In the genomic region with DNA sequence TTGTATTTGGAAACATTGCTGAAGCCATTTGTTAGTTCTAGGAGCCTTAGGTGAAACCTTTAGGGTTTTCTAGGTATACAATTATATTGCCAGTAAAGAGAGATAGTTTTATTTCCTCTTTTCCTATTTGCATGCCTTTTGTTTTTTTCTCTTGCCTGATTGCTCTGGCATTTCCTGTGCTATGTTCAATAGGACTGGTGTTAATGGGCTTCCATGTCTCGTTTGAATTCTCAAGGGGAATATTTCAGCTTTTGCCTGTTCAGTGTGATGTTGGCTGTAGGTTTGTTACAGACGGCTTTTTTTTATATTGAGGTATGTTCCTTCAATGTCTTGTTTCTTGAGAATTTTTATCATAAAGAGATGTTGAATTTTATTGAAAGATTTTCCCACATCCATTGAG, we compare ENCODE assay signal across 16 cellular contexts.
A peak's percentile ranks its signal among the peaks of the same experiment; 100 is the strongest.
DNase-seq lines count a peak whose midpoint lies in the region; ATAC-seq and TF ChIP-seq lines count a peak whose summit lies in the region.
"Had no signal": no experiment of that assay in that cellular context is flagged by ENCODE, and none has a peak within 500 bp of the region (broad histone marks: within the 10 kb centered on the region; RNA-seq: fewer than 3 reads in every experiment).

No MANE protein-coding gene starts in this region.

- H3K18ac ChIP-seq in mesenchymal stem cell (ENCODE audit: low read depth in 1 of 2, low read length in 2 of 2): no peak overlapping the region

- TF ChIP-seq POLR2A in testis (IDR thresholded peaks at IDR 0.05): no peak

- H3K4me1 ChIP-seq in A673 (ENCODE audit: insufficient read depth, low read length, poor library complexity, severe bottlenecking) (peaks cover 24% of the 10 kb centered on the region), HUES48 (ENCODE audit: control insufficient read depth, insufficient read depth, low read length) (peaks cover 27% of the 10 kb centered on the region), iPS DF 6.9 (ENCODE audit: control insufficient read depth, insufficient read depth, low read length) (no peaks in the 10 kb centered on the region; the same call in 1 of the 2 replicates), testis (no peaks in the 10 kb centered on the region), mesenchymal stem cell (ENCODE audit: control insufficient read depth, insufficient read depth, low read depth, low read length) (no peaks in the 10 kb centered on the region)
- H3K4me1 ChIP-seq: A549 had no signal

- no peak overlapping the region for H4K91ac ChIP-seq in mesenchymal stem cell (ENCODE audit: low read length)

- H4K8ac ChIP-seq in mesenchymal stem cell (ENCODE audit: low read length): no peak overlapping the region

- H2BK12ac ChIP-seq in mesenchymal stem cell (ENCODE audit: low read length in 2 of 2): no peak overlapping the region

- H3K9me3 ChIP-seq in A673 (ENCODE audit: low read depth, low read length, poor library complexity, severe bottlenecking) (peaks cover 5% of the 10 kb centered on the region), HUES48 (ENCODE audit: control insufficient read depth, insufficient read depth, low read length) (no peaks in the 10 kb centered on the region), iPS DF 6.9 (ENCODE audit: control insufficient read depth, insufficient read depth, low read length) (no peaks in the 10 kb centered on the region), testis (no peaks in the 10 kb centered on the region), mesenchymal stem cell (ENCODE audit: control insufficient read depth, low read length) (peaks cover 4% of the 10 kb centered on the region)
- H3K9me3 ChIP-seq: A549; BLaER1 treated with 17β-estradiol and CSF1 and Interleukin-3, amounts not matched to agents 10 nM and 100 nM had no signal

- H3K36me3 ChIP-seq in A673 (ENCODE audit: insufficient read depth, low read length, poor library complexity, severe bottlenecking) (no peaks in the 10 kb centered on the region), HUES48 (ENCODE audit: control insufficient read depth, insufficient read depth, low read length) (no peaks in the 10 kb centered on the region), iPS DF 6.9 (ENCODE audit: control insufficient read depth, insufficient read depth, low read length) (no peaks in the 10 kb centered on the region), testis (ENCODE audit: low read depth, missing control alignments) (no peaks in the 10 kb centered on the region), mesenchymal stem cell (ENCODE audit: control insufficient read depth in 1 of 2, insufficient read depth in 2 of 2, low read depth in 1 of 2, low read length in 2 of 2) (no peaks in the 10 kb centered on the region)
- H3K36me3 ChIP-seq: BLaER1 treated with 17β-estradiol and CSF1 and Interleukin-3, amounts not matched to agents 10 nM and 100 nM had no signal

- WGBS in iPS DF 6.9 (ENCODE audit: insufficient coverage, insufficient read length): no CpG with 5 or more reads among the region's 2 CpGs
- whole genome bisulfite sequencing in testis, 2 donors: 54 to 60% methylated on average over 2 of the region's 2 CpGs
- 6% methylated on average over 2 of the region's 2 CpGs for WGBS in mesenchymal stem cell

- no peak overlapping the region for H3K4me2 ChIP-seq in mesenchymal stem cell (ENCODE audit: low read length, poor library complexity, severe bottlenecking)
- H3K4me2 ChIP-seq: A549 had no signal

- H2AK5ac ChIP-seq in mesenchymal stem cell (ENCODE audit: low read length, severe bottlenecking): no peak overlapping the region

- DNase-seq in A673 (ENCODE audit: low spot score) (peak; percentile 71), NCI-H69 (lab: John Stamatoyannopoulos, UW) (peak; percentile 100), iPS DF 6.9 (ENCODE audit: low read depth, low spot score) (peak; percentile 5), NCI-H82 (lab: John Stamatoyannopoulos, UW) (no peak), testis (no peak), mesenchymal stem cell (no peak)
- DNase-seq in activated naive CD4-positive, alpha-beta T cell treated with anti-CD3 and anti-CD28 coated beads, Interleukin-2, amount 50 U/mL, for 72 hours (ENCODE audit: low spot score in 2 of 2): no peak
- DNase-seq: Calu3; CD8-positive, alpha-beta T cell; DMS79 treated with DMSO at 0.1 percent for 48 hours; HCEC 1CT had no signal

- no peaks in the 10 kb centered on the region for H3K79me1 ChIP-seq in mesenchymal stem cell (replicated peaks; ENCODE audit: low read length, poor library complexity, severe bottlenecking)

- TF ChIP-seq CTCF in A673 (conservative IDR thresholded peaks at IDR 0.05; ENCODE audit: low read depth, low read length): no peak
- TF ChIP-seq CTCF in testis (IDR thresholded peaks at IDR 0.05): no peak

- H3K36me3 Mint-ChIP-seq in activated naive CD4-positive, alpha-beta T cell treated with anti-CD3 and anti-CD28 coated beads, Interleukin-2, amount 50 U/mL, for 72 hours: no peaks in the 10 kb centered on the region
- H3K36me3 Mint-ChIP-seq: CD8-positive, alpha-beta T cell had no signal

- H2BK15ac ChIP-seq in mesenchymal stem cell (ENCODE audit: low read depth, poor library complexity, severe bottlenecking): no peak overlapping the region

- H2BK120ac ChIP-seq in mesenchymal stem cell (ENCODE audit: low read depth, low read length): no peak overlapping the region

- POLR2A ChIA-PET in A673 (lab: Charles Lee; ENCODE audit: low non-redundant PET): no interaction called here

- H3K27ac ChIP-seq in A673 (ENCODE audit: low read depth, low read length, poor library complexity, severe bottlenecking): peak overlapping the region; percentile 13
- peak overlapping the region; percentile 22 for H3K27ac ChIP-seq in HUES48 (ENCODE audit: low read depth, low read length)
- no peak overlapping the region for H3K27ac ChIP-seq in iPS DF 6.9 (ENCODE audit: low read length)
- H3K27ac ChIP-seq in testis: no peak overlapping the region
- no peak overlapping the region for H3K27ac ChIP-seq in mesenchymal stem cell (ENCODE audit: low read length, poor library complexity, severe bottlenecking)
- H3K27ac ChIP-seq: 22Rv1; A549; BLaER1 treated with 17β-estradiol and CSF1 and Interleukin-3, amounts not matched to agents 10 nM and 100 nM had no signal

- H3K9me3 Mint-ChIP-seq in activated naive CD4-positive, alpha-beta T cell treated with anti-CD3 and anti-CD28 coated beads, Interleukin-2, amount 50 U/mL, for 72 hours: peaks cover 20% of the 10 kb centered on the region in 2 donors

- no peak overlapping the region for H2BK5ac ChIP-seq in mesenchymal stem cell (ENCODE audit: low read depth, low read length, poor library complexity, severe bottlenecking)

- CTCF ChIA-PET in A673 (lab: Charles Lee): no interaction called here

- H3K9ac ChIP-seq in HUES48 (ENCODE audit: low read depth, low read length): no peak overlapping the region
- H3K9ac ChIP-seq in mesenchymal stem cell (ENCODE audit: low read length): no peak overlapping the region
- H3K9ac ChIP-seq: BLaER1 treated with 17β-estradiol and CSF1 and Interleukin-3, amounts not matched to agents 10 nM and 100 nM had no signal

- H3K23ac ChIP-seq in mesenchymal stem cell (ENCODE audit: low read length in 2 of 2): no peak overlapping the region

- no peak for ATAC-seq in activated naive CD4-positive, alpha-beta T cell treated with anti-CD3 and anti-CD28 coated beads, Interleukin-2, amount 50 U/mL, for 72 hours
- ATAC-seq: A549; CD8-positive, alpha-beta T cell; GM12878 had no signal

- no peak overlapping the region for H3K27ac Mint-ChIP-seq in activated naive CD4-positive, alpha-beta T cell treated with anti-CD3 and anti-CD28 coated beads, Interleukin-2, amount 50 U/mL, for 72 hours
- H3K27ac Mint-ChIP-seq: CD8-positive, alpha-beta T cell had no signal

- no peak overlapping the region for H2AFZ ChIP-seq in mesenchymal stem cell (ENCODE audit: low read depth, low read length)

- BruUV-seq in A673 (replicated peaks; lab: Mats Ljungman, UMichigan): no TSS peak

- intact Hi-C loops in A673 (cut with micrococcal nuclease; ENCODE audit: unreplicated experiment): no loop called here
- intact Hi-C loops in testis (cut with DNase I; ENCODE audit: low total_unique reads): no loop called here

- H3K4me3 ChIP-seq in A673 (ENCODE audit: low read depth, low read length, poor library complexity, severe bottlenecking) (no peak overlapping the region), HUES48 (ENCODE audit: low read depth, low read length) (0 out of 2 replicates have a peak overlapping the region, but pooled peaks have one; percentile 16), iPS DF 6.9 (ENCODE audit: low read length) (no peak overlapping the region), testis (no peak overlapping the region), mesenchymal stem cell (ENCODE audit: insufficient read depth in 1 of 2, low read depth in 1 of 2, low read length in 2 of 2) (no peak overlapping the region)
- H3K4me3 ChIP-seq: A549; BLaER1 treated with 17β-estradiol and CSF1 and Interleukin-3, amounts not matched to agents 10 nM and 100 nM; GM12878 had no signal

- no peak overlapping the region for H3K4ac ChIP-seq in mesenchymal stem cell (ENCODE audit: low read depth in 1 of 2, low read length in 2 of 2)

- no peaks in the 10 kb centered on the region for H3K27me3 ChIP-seq in A673 (replicated peaks; ENCODE audit: insufficient read depth, low read depth, low read length, poor library complexity)
- no peaks in the 10 kb centered on the region for H3K27me3 ChIP-seq in HUES48 (ENCODE audit: control insufficient read depth, insufficient read depth, low read length)
- no peaks in the 10 kb centered on the region for H3K27me3 ChIP-seq in iPS DF 6.9 (ENCODE audit: control insufficient read depth, insufficient read depth, low read length)
- H3K27me3 ChIP-seq in testis: no peaks in the 10 kb centered on the region
- H3K27me3 ChIP-seq in mesenchymal stem cell (ENCODE audit: control insufficient read depth in 1 of 2, insufficient read depth in 1 of 2, low read length in 2 of 2): no peaks in the 10 kb centered on the region
- H3K27me3 ChIP-seq: BLaER1 treated with 17β-estradiol and CSF1 and Interleukin-3, amounts not matched to agents 10 nM and 100 nM had no signal

- no peak overlapping the region for H3K14ac ChIP-seq in mesenchymal stem cell (ENCODE audit: low read length in 2 of 2)

Comparison
In these comparisons a context has a peak if more than half of its experiments do, and no peak if none do; other contexts are left out.
1. DNase-seq: peak in A673 (single experiment), NCI-H69 (single experiment) and iPS DF 6.9 (single experiment); none in activated naive CD4-positive, alpha-beta T cell treated with anti-CD3 and anti-CD28 coated beads, Interleukin-2, amount 50 U/mL, for 72 hours (0 of 2), NCI-H82 (single experiment), testis (single experiment) and mesenchymal stem cell (single experiment).
2. H3K27ac ChIP-seq: peak in A673 (single experiment) and HUES48 (single experiment); none in iPS DF 6.9 (single experiment), testis (0 of 2) and mesenchymal stem cell (single experiment).